8 cellular contexts compared by ENCODE assay signal in genomic region chr7:87216701-87217508, GRCh38. TPM values are rescaled to one million over a fixed set of nuclear protein-coding genes. Genes with fewer than 3 reads are reported as not detected.
DNase-seq lines count a peak whose midpoint lies in the region; ATAC-seq lines count a peak whose summit lies in the region.

No MANE protein-coding gene starts in this region.

- peaks cover 15% of the 10 kb centered on the region for H3K36me3 ChIP-seq in Karpas-422 (ENCODE audit: insufficient read depth, low read length)

- no peaks in the 10 kb centered on the region for H3K27me3 Mint-ChIP-seq in central memory CD8-positive, alpha-beta T cell

- peaks cover 77% of the 10 kb centered on the region for H3K4me1 ChIP-seq in Karpas-422 (ENCODE audit: low read length)

- peak overlapping the region; percentile 83 for H3K4me3 ChIP-seq in Karpas-422 (ENCODE audit: low read length)

- H3K4me3 Mint-ChIP-seq in central memory CD8-positive, alpha-beta T cell, result peak overlapping the region; percentile 100

- H3K9me3 ChIP-seq in Karpas-422 (ENCODE audit: low read length), result no peaks in the 10 kb centered on the region

- no peaks in the 10 kb centered on the region for H3K27me3 ChIP-seq in Karpas-422 (ENCODE audit: low read length)

- H3K27ac Mint-ChIP-seq in central memory CD8-positive, alpha-beta T cell (ENCODE audit: low read depth), result peak overlapping the region; percentile 99

- H3K27ac ChIP-seq in Karpas-422 (ENCODE audit: low read length), result peak overlapping the region; percentile 95

- ATAC-seq in GM18498 (IDR thresholded peaks at IDR 0.05; ENCODE audit: unreplicated experiment) (peak; percentile 59), GM21528 (IDR thresholded peaks at IDR 0.05; ENCODE audit: low FRiP score, unreplicated experiment) (peak; percentile 64)
- peak; percentile 16 for ATAC-seq in central memory CD8-positive, alpha-beta T cell (replicated peaks; ENCODE audit: extremely low read depth, poor library complexity, severe bottlenecking)

- H3K9ac ChIP-seq in Karpas-422 (ENCODE audit: low read length), result peak overlapping the region; percentile 85

- DNase-seq in Karpas-422 (peak; percentile 79), T-helper 9 cell (no peak), SIG-M5 treated with dmso at 0.1 percent for 504 hours (lab: John Stamatoyannopoulos, UW; ENCODE audit: unreplicated experiment) (no peak), epidermal melanocyte (ENCODE audit: insufficient read length, low spot score) (no peak)
- peak in 1 of 2 donors; percentile 23 for DNase-seq in central memory CD8-positive, alpha-beta T cell (ENCODE audit: low spot score in 2 of 2)
- peak; percentile 40 for DNase-seq in stimulated activated naive CD4-positive, alpha-beta T cell treated with Interleukin-2 at 50 U/mL for 16 hours (lab: John Stamatoyannopoulos, UW)

- peaks cover 82% of the 10 kb centered on the region for H3K79me2 ChIP-seq in Karpas-422 (ENCODE audit: low read length)

- H3K36me3 Mint-ChIP-seq in central memory CD8-positive, alpha-beta T cell (ENCODE audit: insufficient read depth), result peaks cover 23% of the 10 kb centered on the region

- H4K20me1 ChIP-seq in Karpas-422 (ENCODE audit: insufficient read depth, low read depth, low read length), result peaks cover 31% of the 10 kb centered on the region; the same call in 1 of the 2 replicates

- H3K4me1 Mint-ChIP-seq in central memory CD8-positive, alpha-beta T cell, result peaks cover 71% of the 10 kb centered on the region

- no peak overlapping the region for H2AFZ ChIP-seq in Karpas-422 (ENCODE audit: low read length)

- H3K9me3 Mint-ChIP-seq in central memory CD8-positive, alpha-beta T cell, result no peaks in the 10 kb centered on the region

- no peaks in the 10 kb centered on the region for H3K9me2 ChIP-seq in Karpas-422 (replicated peaks; ENCODE audit: insufficient read depth, low read length)

- peak overlapping the region; percentile 92 for H3K4me2 ChIP-seq in Karpas-422 (ENCODE audit: low read depth, low read length, poor library complexity, severe bottlenecking)

RNA-seq across cellular contexts. Expression of gene TMEM243, which starts 2.6 kb away (rescaled TPM):
- 76.0 and 158 TPM in 2 replicates for total RNA-seq in Karpas-422 (2014; rRNA removed; shearing (Covaris generic); ENCODE audit: low replicate concordance)

Comparison
In these comparisons a context has a peak if more than half of its experiments do, and no peak if none do; other contexts are left out.
1. DNase-seq: peak in Karpas-422 (single experiment) and stimulated activated naive CD4-positive, alpha-beta T cell treated with Interleukin-2 at 50 U/mL for 16 hours (single experiment); none in T-helper 9 cell (single experiment), SIG-M5 treated with dmso at 0.1 percent for 504 hours (single experiment) and epidermal melanocyte (single experiment).
2. Peak in every context shown above with its lines, with median percentiles within 50 percentile points of each other: ATAC-seq.